ENCODE assay signal across 12 cellular contexts in genomic region chr11:33387586-33387985, GRCh38.
DNase-seq lines count a peak whose midpoint lies in the region; ATAC-seq lines count a peak whose summit lies in the region.
"Had no signal": no experiment of that assay in that cellular context is flagged by ENCODE, and none has a peak within 500 bp of the region (broad histone marks: within the 10 kb centered on the region; RNA-seq: fewer than 3 reads in every experiment).

No MANE protein-coding gene starts in this region.

- H3K4me1 Mint-ChIP-seq in stimulated activated memory B cell treated with anti-CD40 and anti-IgM and Interleukin-4, amounts not matched to agents 10 μg/mL and 1 μg/mL and 100 μg/mL, for 72 hours, result peaks cover 32% of the 10 kb centered on the region

- H3K27ac Mint-ChIP-seq in stimulated activated memory B cell treated with anti-CD40 and anti-IgM and Interleukin-4, amounts not matched to agents 10 μg/mL and 1 μg/mL and 100 μg/mL, for 72 hours, result peak overlapping the region; percentile 82

- no peaks in the 10 kb centered on the region for H3K9me3 Mint-ChIP-seq in stimulated activated memory B cell treated with anti-CD40 and anti-IgM and Interleukin-4, amounts not matched to agents 10 μg/mL and 1 μg/mL and 100 μg/mL, for 72 hours

- DNase-seq in KBM-7, result peak; percentile 63
- no peak for DNase-seq in SKM-1 (lab: John Stamatoyannopoulos, UW; ENCODE audit: unreplicated experiment)
- DNase-seq: activated CD4-positive, alpha-beta T cell treated with anti-CD3 and anti-CD28 coated beads, Interleukin-2, amount 50 U/mL, for 1 hour; activated effector memory CD4-positive, alpha-beta T cell treated with anti-CD3 and anti-CD28 coated beads, Interleukin-2, amount 50 U/mL, for 16 hours; NCI-H1048; NCI-H345; ovary had no signal

- no peaks in the 10 kb centered on the region for H3K36me3 Mint-ChIP-seq in stimulated activated memory B cell treated with anti-CD40 and anti-IgM and Interleukin-4, amounts not matched to agents 10 μg/mL and 1 μg/mL and 100 μg/mL, for 72 hours

- H3K4me3 Mint-ChIP-seq in stimulated activated memory B cell treated with anti-CD40 and anti-IgM and Interleukin-4, amounts not matched to agents 10 μg/mL and 1 μg/mL and 100 μg/mL, for 72 hours, result no peak overlapping the region

- H3K27me3 Mint-ChIP-seq in stimulated activated memory B cell treated with anti-CD40 and anti-IgM and Interleukin-4, amounts not matched to agents 10 μg/mL and 1 μg/mL and 100 μg/mL, for 72 hours, result no peaks in the 10 kb centered on the region

- in situ Hi-C loops in KBM-7 (cut with MboI; ENCODE audit: low pct_unique_long_range_greater_than_20kb, low sequenced_read_pairs), result no loop called here

- ATAC-seq in GM18868 (IDR thresholded peaks at IDR 0.05; ENCODE audit: unreplicated experiment) (peak; percentile 26), HG02610 (IDR thresholded peaks at IDR 0.05; ENCODE audit: unreplicated experiment) (peak; percentile 28), HG03097 (IDR thresholded peaks at IDR 0.05; ENCODE audit: low FRiP score, unreplicated experiment) (no peak), HG02884 (IDR thresholded peaks at IDR 0.05; ENCODE audit: unreplicated experiment) (no peak)
- peak; percentile 42 for ATAC-seq in stimulated activated memory B cell treated with anti-CD40 and anti-IgM and Interleukin-4, amounts not matched to agents 10 μg/mL and 1 μg/mL and 100 μg/mL, for 72 hours

Comparison
In these comparisons a context has a peak if more than half of its experiments do, and no peak if none do; other contexts are left out.
1. ATAC-seq: peak in GM18868 (single experiment), HG02610 (single experiment) and stimulated activated memory B cell treated with anti-CD40 and anti-IgM and Interleukin-4, amounts not matched to agents 10 μg/mL and 1 μg/mL and 100 μg/mL, for 72 hours (single experiment); none in HG03097 (single experiment) and HG02884 (single experiment).